ENCODE assay signal across 8 cellular contexts in genomic region chr3:124730129-124730919, GRCh38. TPM values are rescaled to one million over a fixed set of nuclear protein-coding genes. Genes with fewer than 3 reads are reported as not detected.
A peak's percentile ranks its signal among the peaks of the same experiment; 100 is the strongest.
DNase-seq lines count a peak whose midpoint lies in the region; ATAC-seq and TF ChIP-seq lines count a peak whose summit lies in the region.

Gene UMPS (plus strand): TSS chr3:124730452. CDS start chr3:124730472, 20 bp downstream.

- peak within 1 kb of the TSS; percentile 44 for H3K27ac ChIP-seq in PC-3 (ENCODE audit: low read length)
- peak within 1 kb of the TSS; percentile 70 to 79 (median 75) for H3K27ac ChIP-seq in esophagus muscularis mucosa (replicated peaks in 1 of 4)
- H3K27ac ChIP-seq in muscle layer of duodenum (ENCODE audit: low read length): peak within 1 kb of the TSS; percentile 87

- POLR2A ChIA-PET in PC-3 (lab: Charles Lee; ENCODE audit: unreplicated experiment): interaction anchor here (0.6 kb wide), 1 partner anchor 549 kb away, joined by 4 read pairs; no protein-coding TSS in a partner anchor

- WGBS in esophagus muscularis mucosa: under 1% methylated on average over 44 of the region's 44 CpGs

- peak within 1 kb of the TSS; percentile 99 for H3K4me3 Mint-ChIP-seq in activated T-cell treated with anti-CD3 and anti-CD28 coated beads, Interleukin-2, amount 50 U/mL, for 24 hours

- H3K27me3 ChIP-seq in PC-3 (ENCODE audit: low read length) (no peaks in the 10 kb centered on the region), esophagus muscularis mucosa (peaks cover 0 to 3% (median 0%) of the 10 kb centered on the region in 4 donors), muscle layer of duodenum (ENCODE audit: low read depth, low read length) (no peaks in the 10 kb centered on the region)

- H3K36me3 ChIP-seq in PC-3 (ENCODE audit: low read depth, low read length): peaks cover 3% of the 10 kb centered on the region; the same call in 1 of the 2 replicates
- peaks cover 0 to 8% (median under 1%) of the 10 kb centered on the region in 4 donors for H3K36me3 ChIP-seq in esophagus muscularis mucosa
- peaks cover 4% of the 10 kb centered on the region in 2 donors for H3K36me3 ChIP-seq in muscle layer of duodenum (ENCODE audit: control insufficient read depth in 1 of 2, insufficient read depth in 2 of 2, low read length in 2 of 2)

- peaks cover 32% of the 10 kb centered on the region for H3K4me1 Mint-ChIP-seq in activated T-cell treated with anti-CD3 and anti-CD28 coated beads, Interleukin-2, amount 50 U/mL, for 24 hours (ENCODE audit: low read depth)

- TF ChIP-seq POLR2A in esophagus muscularis mucosa (IDR thresholded peaks at IDR 0.05; ENCODE audit: low read depth): peak; percentile 33

- ATAC-seq in GM21576 (IDR thresholded peaks at IDR 0.05; ENCODE audit: unreplicated experiment) (peak; percentile 96), PC-3 (peak; percentile 96)

- no peak for TF ChIP-seq EP300 in esophagus muscularis mucosa (IDR thresholded peaks at IDR 0.05)

- H3K27ac Mint-ChIP-seq in activated T-cell treated with anti-CD3 and anti-CD28 coated beads, Interleukin-2, amount 50 U/mL, for 24 hours: peak within 1 kb of the TSS; percentile 99

- TF ChIP-seq CTCF in PC-3 (conservative IDR thresholded peaks at IDR 0.05; ENCODE audit: low read depth, low read length): no peak
- TF ChIP-seq CTCF in esophagus muscularis mucosa (IDR thresholded peaks at IDR 0.05): no peak

- no peaks in the 10 kb centered on the region for H3F3A ChIP-seq in PC-3 (ENCODE audit: low read length, unreplicated experiment)

- CTCF ChIA-PET in PC-3 (lab: Charles Lee): no interaction called here

- TSS peak; percentile 65 for BruUV-seq in PC-3 (replicated peaks; lab: Mats Ljungman, UMichigan)

- intact Hi-C loops in PC-3 (cut with micrococcal nuclease): no loop called here
- intact Hi-C loops in esophagus muscularis mucosa (cut with DNase I): no loop called here

- H3K9ac ChIP-seq in PC-3 (ENCODE audit: low read length): peak within 1 kb of the TSS; percentile 95

- H3K36me3 Mint-ChIP-seq in activated T-cell treated with anti-CD3 and anti-CD28 coated beads, Interleukin-2, amount 50 U/mL, for 24 hours (ENCODE audit: low read depth): peaks cover 44% of the 10 kb centered on the region

- no peaks in the 10 kb centered on the region for H3K9me3 ChIP-seq in PC-3 (ENCODE audit: low read length)
- no peaks in the 10 kb centered on the region for H3K9me3 ChIP-seq in esophagus muscularis mucosa
- no peaks in the 10 kb centered on the region for H3K9me3 ChIP-seq in muscle layer of duodenum (ENCODE audit: control insufficient read depth in 1 of 2, low read length in 2 of 2)

- H3K79me2 ChIP-seq in PC-3 (ENCODE audit: low read length): peaks cover 48% of the 10 kb centered on the region

- H3K4me1 ChIP-seq in PC-3 (ENCODE audit: insufficient read depth, low read length): peaks cover 15% of the 10 kb centered on the region
- peaks cover 17 to 34% (median 28%) of the 10 kb centered on the region in 4 donors for H3K4me1 ChIP-seq in esophagus muscularis mucosa
- peaks cover 0 to 22% of the 10 kb centered on the region in 2 donors for H3K4me1 ChIP-seq in muscle layer of duodenum (ENCODE audit: control insufficient read depth in 1 of 2, insufficient read depth in 2 of 2, low read length in 2 of 2)

- H3K4me2 ChIP-seq in PC-3 (ENCODE audit: low read length): peak within 1 kb of the TSS; percentile 77

- peaks cover 15% of the 10 kb centered on the region; the same call in 1 of the 2 replicates for H4K20me1 ChIP-seq in PC-3 (ENCODE audit: low read length)

- peak within 1 kb of the TSS; percentile 83 for H3K4me3 ChIP-seq in Jurkat, Clone E6-1 (ENCODE audit: low read length)
- H3K4me3 ChIP-seq in PC-3 (ENCODE audit: low read length): peak within 1 kb of the TSS; percentile 78
- peak within 1 kb of the TSS; percentile 70 to 96 (median 76) for H3K4me3 ChIP-seq in esophagus muscularis mucosa
- peak within 1 kb of the TSS; percentile 98 to 99 for H3K4me3 ChIP-seq in muscle layer of duodenum (ENCODE audit: low read depth in 1 of 2, low read length in 2 of 2)

- peak within 1 kb of the TSS; percentile 76 for H2AFZ ChIP-seq in PC-3 (ENCODE audit: low read length)

- no peaks in the 10 kb centered on the region for H3K9me2 ChIP-seq in PC-3 (replicated peaks; ENCODE audit: low read length)

- peaks cover 18% of the 10 kb centered on the region for H3K27me3 Mint-ChIP-seq in activated T-cell treated with anti-CD3 and anti-CD28 coated beads, Interleukin-2, amount 50 U/mL, for 24 hours

- peak; percentile 80 for DNase-seq in DMS153 (lab: John Stamatoyannopoulos, UW)
- peak; percentile 71 for DNase-seq in Jurkat, Clone E6-1 (ENCODE audit: low read depth, low spot score)
- peak; percentile 80 for DNase-seq in PC-3
- DNase-seq in activated T-cell treated with anti-CD3 and anti-CD28 coated beads, Interleukin-2, amount 50 U/mL, for 24 hours: peak; percentile 96
- DNase-seq in esophagus muscularis mucosa (ENCODE audit: extremely low spot score): peak; percentile 96
- DNase-seq in stimulated activated CD8-positive, alpha-beta memory T cell treated with anti-CD3 and anti-CD28 coated beads, Interleukin-7, amount 100 ng/mL, for 4 hours (ENCODE audit: low read depth in 2 of 2): peak; percentile 84 to 89

- H3K9me3 Mint-ChIP-seq in activated T-cell treated with anti-CD3 and anti-CD28 coated beads, Interleukin-2, amount 50 U/mL, for 24 hours: no peaks in the 10 kb centered on the region

RNA-seq across cellular contexts. Expression of gene UMPS, which starts in this region (rescaled TPM):
- polyA plus RNA-seq in Jurkat, Clone E6-1 (2012; ENCODE audit: insufficient read depth, insufficient read length): 102 TPM
- 38.4 and 63.5 TPM in 2 replicates for total RNA-seq in PC-3 (2014; rRNA removed)
- 10 to 100 TPM in 3 of 4 donors, 1 to 10 TPM in 1; 9.1 to 34.3 (median 21.1) TPM for total RNA-seq in esophagus muscularis mucosa

Comparison
In these comparisons a context has a peak if more than half of its experiments do, and no peak if none do; other contexts are left out.
1. Peak in every context shown above with its lines: DNase-seq, ATAC-seq, H3K4me3 ChIP-seq and H3K27ac ChIP-seq.